In genomic region chr1:159005161-159005560, GRCh38 we compare ENCODE assay signal across 12 cellular contexts. TPM values are rescaled to one million over a fixed set of nuclear protein-coding genes. Genes with fewer than 3 reads are reported as not detected.
DNase-seq lines count a peak whose midpoint lies in the region; ATAC-seq and TF ChIP-seq lines count a peak whose summit lies in the region.
"Had no signal": no experiment of that assay in that cellular context is flagged by ENCODE, and none has a peak within 500 bp of the region (broad histone marks: within the 10 kb centered on the region; RNA-seq: fewer than 3 reads in every experiment).

No MANE protein-coding gene starts in this region.

- no peak overlapping the region for H3K9ac ChIP-seq in colonic mucosa (ENCODE audit: low read depth in 2 of 2, low read length in 2 of 2)

- DNase-seq in heart left ventricle (no peak), Right ventricle myocardium superior (no peak), colonic mucosa (no peak), transverse colon (no peak), DMS79 treated with DMSO at 0.1 percent for 48 hours (lab: John Stamatoyannopoulos, UW) (no peak)
- no peak for DNase-seq in activated CD4-positive, alpha-beta T cell treated with anti-CD3 and anti-CD28 coated beads for 1 hour
- DNase-seq: AML-193; stimulated activated CD4-positive, alpha-beta T cell treated with anti-CD3 and anti-CD28 coated beads, Interleukin-4, amount 100 ng/mL, for 24 hours; thyroid gland had no signal

- TF ChIP-seq EP300 in transverse colon (IDR thresholded peaks at IDR 0.05; ENCODE audit: low read depth), result no peak

- in situ Hi-C loops in transverse colon (cut with MboI; ENCODE audit: low pct_ligation_motif_present in 1 of 4, low pct_unique_long_range_greater_than_20kb in 1 of 4, low sequenced_read_pairs in 3 of 4), result no loop called here

- H3K27me3 ChIP-seq in heart left ventricle (no peaks in the 10 kb centered on the region), colonic mucosa (no peaks in the 10 kb centered on the region), muscle layer of duodenum (ENCODE audit: low read depth, low read length) (no peaks in the 10 kb centered on the region), transverse colon (no peaks in the 10 kb centered on the region)
- H3K27me3 ChIP-seq: thyroid gland had no signal

- no peak for ATAC-seq in heart left ventricle
- ATAC-seq in Right ventricle myocardium superior (ENCODE audit: poor library complexity), result no peak
- no peak for ATAC-seq in GM19023 (IDR thresholded peaks at IDR 0.05; ENCODE audit: unreplicated experiment)

- H3K27ac ChIP-seq in heart left ventricle, result peak overlapping the region in 10 of 12 donors; percentile 29 to 99 (median 74)
- H3K27ac ChIP-seq in colonic mucosa, result peak overlapping the region; percentile 46
- H3K27ac ChIP-seq in muscle layer of duodenum (ENCODE audit: low read length), result peak overlapping the region; percentile 78
- peak overlapping the region in 3 of 4 donors; percentile 16 to 45 (median 28) for H3K27ac ChIP-seq in transverse colon
- H3K27ac ChIP-seq: thyroid gland had no signal

- intact Hi-C loops in heart left ventricle (cut with DNase I), result loop anchor here in 1 of 10 donors (10.0 kb wide), 1 partner anchor 860 kb away; no protein-coding TSS in a partner anchor
- intact Hi-C loops in Right ventricle myocardium superior (cut with DNase I), result no loop called here
- intact Hi-C loops in colonic mucosa (cut with DNase I), result no loop called here
- intact Hi-C loops in transverse colon (cut with DNase I; ENCODE audit: low total_unique reads), result no loop called here

- H3K36me3 ChIP-seq in heart left ventricle (no peaks in the 10 kb centered on the region), colonic mucosa (no peaks in the 10 kb centered on the region), muscle layer of duodenum (ENCODE audit: control insufficient read depth in 1 of 2, insufficient read depth in 2 of 2, low read length in 2 of 2) (peaks cover 0 to 8% of the 10 kb centered on the region in 2 donors), transverse colon (no peaks in the 10 kb centered on the region)
- H3K36me3 ChIP-seq: thyroid gland had no signal

- H3K4me1 ChIP-seq in heart left ventricle (peaks cover 0 to 68% (median 21%) of the 10 kb centered on the region in 12 donors), colonic mucosa (no peaks in the 10 kb centered on the region), muscle layer of duodenum (ENCODE audit: control insufficient read depth in 1 of 2, insufficient read depth in 2 of 2, low read length in 2 of 2) (peaks cover 0 to 5% of the 10 kb centered on the region in 2 donors), transverse colon (peaks cover 0 to 39% (median 7%) of the 10 kb centered on the region in 4 donors)

- H3K4me3 ChIP-seq in heart left ventricle (peak overlapping the region in 2 of 12 donors; percentile 19 to 45), colonic mucosa (no peak overlapping the region), muscle layer of duodenum (ENCODE audit: low read depth in 1 of 2, low read length in 2 of 2) (no peak overlapping the region), transverse colon (no peak overlapping the region)
- H3K4me3 ChIP-seq: thyroid gland had no signal

- no peak for TF ChIP-seq CTCF in heart left ventricle (IDR thresholded peaks at IDR 0.05)
- TF ChIP-seq CTCF in colonic mucosa (IDR thresholded peaks at IDR 0.05), result no peak
- TF ChIP-seq CTCF in transverse colon (IDR thresholded peaks at IDR 0.05), result no peak

- no peak for TF ChIP-seq POLR2A in heart left ventricle (IDR thresholded peaks at IDR 0.05)
- TF ChIP-seq POLR2A in transverse colon (IDR thresholded peaks at IDR 0.05), result no peak

- H3K9me3 ChIP-seq in heart left ventricle (no peaks in the 10 kb centered on the region), colonic mucosa (no peaks in the 10 kb centered on the region), muscle layer of duodenum (ENCODE audit: control insufficient read depth in 1 of 2, low read length in 2 of 2) (no peaks in the 10 kb centered on the region), transverse colon (no peaks in the 10 kb centered on the region)
- H3K9me3 ChIP-seq: thyroid gland had no signal

RNA-seq across cellular contexts. Expression of gene IFI16, which starts 4.5 kb away (rescaled TPM):
- total RNA-seq in heart left ventricle (100 to 1,000 TPM in 1 of 9 donors, 10 to 100 TPM in 8; 19.1 to 125 (median 23.7) TPM), Right ventricle myocardium superior (21.1 TPM), colonic mucosa (10 to 100 TPM; 15.1 to 36.0 TPM), transverse colon (10 to 100 TPM; 11.1 to 36.5 (median 17.9) TPM)
- polyA plus RNA-seq in heart left ventricle, result 10 to 100 TPM; 25.5 to 27.1 TPM
- polyA plus RNA-seq: neural cell had no signal

Comparison
In these comparisons a context has a peak if more than half of its experiments do, and no peak if none do; other contexts are left out.
1. H3K27ac ChIP-seq: peak in every context shown above with its lines; median percentile 78 in muscle layer of duodenum; 74 in heart left ventricle; 46 in colonic mucosa; 28 in transverse colon.